Comparison of ENCODE assay signal across 1 cellular context in genomic region chr2:74448771-74449170, GRCh38.
A peak's percentile ranks its signal among the peaks of the same experiment; 100 is the strongest.
TF ChIP-seq lines count a peak whose summit lies in the region.

No MANE protein-coding gene starts in this region.

TF ChIP-seq in K562, 482 proteins besides CTCF, POLR2A, EP300 and RAD21:
- TF ChIP-seq ZNF133 (CRISPR knock-in tag; IDR thresholded peaks at IDR 0.05) (no peak), CEBPB (tag; IDR thresholded peaks at IDR 0.05) (0 out of 2 replicates have a peak, but pooled peaks have one; percentile 0)
